ENCODE assay signal across 8 cellular contexts in the genomic region with DNA sequence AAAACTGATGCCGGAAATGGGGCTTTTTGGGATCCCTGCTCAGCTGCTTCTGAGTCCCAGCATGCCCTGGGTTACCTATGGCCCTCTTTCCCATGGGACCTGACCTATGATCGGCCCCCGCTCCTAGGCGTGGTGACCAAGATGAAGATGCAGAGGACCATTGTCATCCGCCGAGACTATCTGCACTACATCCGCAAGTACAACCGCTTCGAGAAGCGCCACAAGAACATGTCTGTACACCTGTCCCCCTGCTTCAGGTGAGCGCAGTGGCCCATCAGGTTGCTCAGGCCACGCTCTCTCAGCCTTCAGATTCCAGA. TPM values are rescaled to one million over a fixed set of nuclear protein-coding genes. Genes with fewer than 3 reads are reported as not detected.
A peak's percentile ranks its signal among the peaks of the same experiment; 100 is the strongest.
DNase-seq lines count a peak whose midpoint lies in the region; ATAC-seq and TF ChIP-seq lines count a peak whose summit lies in the region.

No MANE protein-coding gene starts in this region.

- H3K4me1 ChIP-seq in left lung: peaks cover 25 to 47% of the 10 kb centered on the region in 2 donors
- H3K4me1 ChIP-seq in tibial nerve: peaks cover 6 to 59% (median 23%) of the 10 kb centered on the region in 4 donors

- DNase-seq in activated T-cell treated with anti-CD3 and anti-CD28 coated beads, Interleukin-2, amount 50 U/mL, for 4 hours: no peak
- DNase-seq in activated T-cell treated with anti-CD3 and anti-CD28 coated beads for 4 hours (no peak), left lung (no peak), tibial nerve (ENCODE audit: low spot score in 2 of 2) (no peak), head of caudate nucleus (no peak)

- peak overlapping the region; percentile 98 for H3K27ac Mint-ChIP-seq in activated naive CD4-positive, alpha-beta T cell treated with anti-CD3 and anti-CD28 coated beads, Interleukin-2, amount 50 U/mL, for 24 hours

- no peak for ATAC-seq in activated T-cell treated with anti-CD3 and anti-CD28 coated beads, Interleukin-2, amount 50 U/mL, for 4 hours
- ATAC-seq in left lung (no peak), GM21786 (IDR thresholded peaks at IDR 0.05; ENCODE audit: unreplicated experiment) (no peak), HG03565 (IDR thresholded peaks at IDR 0.05; ENCODE audit: unreplicated experiment) (no peak)

- no peaks in the 10 kb centered on the region for H3K27me3 ChIP-seq in left lung
- H3K27me3 ChIP-seq in tibial nerve: no peaks in the 10 kb centered on the region

- TF ChIP-seq POLR2A in tibial nerve (IDR thresholded peaks at IDR 0.05): no peak

- H3K27ac ChIP-seq in left lung: peak overlapping the region in 1 of 2 donors; percentile 92
- H3K27ac ChIP-seq in tibial nerve: peak overlapping the region; percentile 94 to 97 (median 97)

- TF ChIP-seq CTCF in left lung (IDR thresholded peaks at IDR 0.05) (no peak), tibial nerve (IDR thresholded peaks at IDR 0.05) (no peak)

- intact Hi-C loops in left lung (cut with DNase I): no loop called here
- intact Hi-C loops in head of caudate nucleus (cut with DNase I): no loop called here

- no peak for TF ChIP-seq EP300 in tibial nerve (IDR thresholded peaks at IDR 0.05)

- H3K27me3 Mint-ChIP-seq in activated T-cell treated with anti-CD3 and anti-CD28 coated beads, Interleukin-2, amount 50 U/mL, for 4 hours (ENCODE audit: low read depth): no peaks in the 10 kb centered on the region
- no peaks in the 10 kb centered on the region for H3K27me3 Mint-ChIP-seq in activated naive CD4-positive, alpha-beta T cell treated with anti-CD3 and anti-CD28 coated beads, Interleukin-2, amount 50 U/mL, for 24 hours

- H3K36me3 ChIP-seq in left lung (peaks cover 12 to 39% of the 10 kb centered on the region in 2 donors), tibial nerve (peaks cover 4 to 42% (median 27%) of the 10 kb centered on the region in 3 donors)

- H3K4me1 Mint-ChIP-seq in activated T-cell treated with anti-CD3 and anti-CD28 coated beads, Interleukin-2, amount 50 U/mL, for 4 hours (ENCODE audit: low read depth): peaks cover 61% of the 10 kb centered on the region
- H3K4me1 Mint-ChIP-seq in activated naive CD4-positive, alpha-beta T cell treated with anti-CD3 and anti-CD28 coated beads, Interleukin-2, amount 50 U/mL, for 24 hours: peaks cover 51% of the 10 kb centered on the region

- H3K4me3 Mint-ChIP-seq in activated T-cell treated with anti-CD3 and anti-CD28 coated beads, Interleukin-2, amount 50 U/mL, for 4 hours: peak overlapping the region; percentile 98
- peak overlapping the region; percentile 98 for H3K4me3 Mint-ChIP-seq in activated naive CD4-positive, alpha-beta T cell treated with anti-CD3 and anti-CD28 coated beads, Interleukin-2, amount 50 U/mL, for 24 hours

- peaks cover 35% of the 10 kb centered on the region for H3K36me3 Mint-ChIP-seq in activated T-cell treated with anti-CD3 and anti-CD28 coated beads, Interleukin-2, amount 50 U/mL, for 4 hours (ENCODE audit: insufficient read depth)
- H3K36me3 Mint-ChIP-seq in activated naive CD4-positive, alpha-beta T cell treated with anti-CD3 and anti-CD28 coated beads, Interleukin-2, amount 50 U/mL, for 24 hours: peaks cover 32% of the 10 kb centered on the region

- peak overlapping the region; percentile 60 to 78 for H3K4me3 ChIP-seq in left lung
- peak overlapping the region in 1 of 4 donors; percentile 87 for H3K4me3 ChIP-seq in tibial nerve

- WGBS in tibial nerve, 2 donors: 89 to 97% methylated on average over 12 of the region's 12 CpGs

- no peaks in the 10 kb centered on the region for H3K9me3 Mint-ChIP-seq in activated T-cell treated with anti-CD3 and anti-CD28 coated beads, Interleukin-2, amount 50 U/mL, for 4 hours
- H3K9me3 Mint-ChIP-seq in activated naive CD4-positive, alpha-beta T cell treated with anti-CD3 and anti-CD28 coated beads, Interleukin-2, amount 50 U/mL, for 24 hours: no peaks in the 10 kb centered on the region

- H3K9me3 ChIP-seq in left lung: no peaks in the 10 kb centered on the region
- H3K9me3 ChIP-seq in tibial nerve: no peaks in the 10 kb centered on the region

RNA-seq across cellular contexts. Expression of a gene that starts 1.5 kb away (rescaled TPM):
- total RNA-seq in activated T-cell treated with anti-CD3 and anti-CD28 coated beads, Interleukin-2, amount 50 U/mL, for 4 hours: 1,000 to 10,000 TPM; 2,890 to 3,149 (median 2,904) TPM
- total RNA-seq in left lung: 1,000 to 10,000 TPM; 1,463 to 1,657 TPM
- total RNA-seq in tibial nerve: 1,000 to 10,000 TPM; 3,554 to 5,283 (median 4,154) TPM

RNA-seq across cellular contexts. Expression of a gene that starts 10.3 kb away (rescaled TPM):
- 1,000 to 10,000 TPM; 4,599 to 4,940 (median 4,852) TPM for total RNA-seq in activated T-cell treated with anti-CD3 and anti-CD28 coated beads, Interleukin-2, amount 50 U/mL, for 4 hours
- 1,000 to 10,000 TPM; 1,924 to 2,053 TPM for total RNA-seq in left lung
- 1,000 to 10,000 TPM; 3,111 to 3,948 (median 3,333) TPM for total RNA-seq in tibial nerve

RNA-seq across cellular contexts. Expression of a gene that starts 14.7 kb away (rescaled TPM):
- 1 to 10 TPM; 5.8 to 9.5 (median 8.9) TPM for total RNA-seq in activated T-cell treated with anti-CD3 and anti-CD28 coated beads, Interleukin-2, amount 50 U/mL, for 4 hours
- 100 to 1,000 TPM; 283 to 288 TPM for total RNA-seq in left lung
- total RNA-seq in tibial nerve: 100 to 1,000 TPM; 231 to 410 (median 298) TPM

RNA-seq across cellular contexts. Expression of a gene that starts 23.7 kb away (rescaled TPM):
- 10 to 100 TPM; 52.3 to 64.8 (median 56.9) TPM for total RNA-seq in activated T-cell treated with anti-CD3 and anti-CD28 coated beads, Interleukin-2, amount 50 U/mL, for 4 hours
- total RNA-seq in left lung (10 to 100 TPM in 1 of 2 donors, 1 to 10 TPM in 1; 6.8 to 10.1 TPM), tibial nerve (10 to 100 TPM in 2 of 4 donors, 1 to 10 TPM in 2; 3.6 to 13.8 (median 8.4) TPM)

RNA-seq across cellular contexts. Expression of a gene that starts 30.1 kb away (rescaled TPM):
- total RNA-seq in activated T-cell treated with anti-CD3 and anti-CD28 coated beads, Interleukin-2, amount 50 U/mL, for 4 hours: 1 to 10 TPM; 2.4 to 4.0 (median 3.5) TPM
- total RNA-seq in left lung (10 to 100 TPM; 55.4 to 65.3 TPM), tibial nerve (100 to 1,000 TPM in 1 of 4 donors, 10 to 100 TPM in 3; 37.9 to 162 (median 49.9) TPM)

Comparison
In these comparisons a context has a peak if more than half of its experiments do, and no peak if none do; other contexts are left out.
1. RNA of a gene that starts 14.7 kb away (total RNA-seq): 231 to 410 TPM in tibial nerve and 283 to 288 TPM in left lung; 5.8 to 9.5 TPM in activated T-cell treated with anti-CD3 and anti-CD28 coated beads, Interleukin-2, amount 50 U/mL, for 4 hours; every median in the first group is over 10 times any median in the second.